In genomic region chr4:26459054-26459755, GRCh38 we compare ENCODE assay signal across 1 cellular context.
TF ChIP-seq lines count a peak whose summit lies in the region.

No MANE protein-coding gene starts in this region.

TF ChIP-seq in SK-N-SH treated with all-trans-retinoic acid at 6 μM for 48 hours, 23 proteins besides CTCF, POLR2A, EP300 and RAD21 (continued from another document):
- TF ChIP-seq CREB5 (CRISPR knock-in tag; IDR thresholded peaks at IDR 0.05; ENCODE audit: low read depth) = no peak
